In genomic region chr12:72365151-72365550, GRCh38 we compare ENCODE assay signal across 26 cellular contexts.
A peak's percentile ranks its signal among the peaks of the same experiment; 100 is the strongest.
DNase-seq lines count a peak whose midpoint lies in the region; ATAC-seq, FAIRE-seq and TF ChIP-seq lines count a peak whose summit lies in the region.
"Had no signal": no experiment of that assay in that cellular context is flagged by ENCODE, and none has a peak within 500 bp of the region (broad histone marks: within the 10 kb centered on the region; RNA-seq: fewer than 3 reads in every experiment).

No MANE protein-coding gene starts in this region.

- peaks cover 10% of the 10 kb centered on the region for H3K4me1 ChIP-seq in IMR-90 (ENCODE audit: control insufficient read depth, insufficient read depth, low read length)
- no peaks in the 10 kb centered on the region for H3K4me1 ChIP-seq in astrocyte (ENCODE audit: insufficient read depth, low read length)
- H3K4me1 ChIP-seq: Peyer's patch had no signal

- peaks cover 3% of the 10 kb centered on the region; the same call in 1 of the 2 replicates for H3K9me1 ChIP-seq in IMR-90 (ENCODE audit: insufficient read depth, low read length)

- no peak overlapping the region for H4K8ac ChIP-seq in IMR-90 (ENCODE audit: low read depth in 2 of 2, low read length in 2 of 2)

- no peak for ATAC-seq in IMR-90 (ENCODE audit: low read depth)

- peak; percentile 24 for DNase-seq in Daoy (ENCODE audit: low read depth)
- DNase-seq in IMR-90: peak; percentile 54
- peak; percentile 47 for DNase-seq in astrocyte (ENCODE audit: low read depth)
- no peak for DNase-seq in GM12891 (ENCODE audit: insufficient read length, low spot score)
- no peak for DNase-seq in activated naive CD4-positive, alpha-beta T cell treated with anti-CD3 and anti-CD28 coated beads, Interleukin-2, amount 10 ng/mL, durations not matched to agents 7 days and 5 days
- no peak for DNase-seq in WERI-Rb-1
- DNase-seq: 8988T, ACHN, Calu3, DMS79 treated with DMSO at 0.1 percent for 48 hours, HCEC 1CT, NCI-H1048, NCI-H1417, NCI-H1694, NCI-H2081, NCI-H2171, NCI-H226, NCI-H510A, NCI-H69, Peyer's patch, SHP77 treated with DMSO at 0.1 percent for 48 hours had no signal

- H3K9me3 ChIP-seq in IMR-90 (ENCODE audit: control insufficient read depth, insufficient read depth, low read length) (no peaks in the 10 kb centered on the region), astrocyte (ENCODE audit: insufficient read depth, low read depth, low read length) (no peaks in the 10 kb centered on the region), WERI-Rb-1 (ENCODE audit: severe bottlenecking) (no peaks in the 10 kb centered on the region)
- H3K9me3 ChIP-seq: Peyer's patch had no signal

- no peak overlapping the region for H2BK20ac ChIP-seq in IMR-90 (ENCODE audit: low read depth, low read length)

- POLR2A ChIA-PET in IMR-90 (lab: Charles Lee; ENCODE audit: unreplicated experiment): no interaction called here

- H3K27ac Mint-ChIP-seq in astrocyte (ENCODE audit: unreplicated experiment) (no peak overlapping the region), nephron (peak overlapping the region in 2 of 3 experiments; percentile 27)
- H3K27ac Mint-ChIP-seq in activated naive CD4-positive, alpha-beta T cell treated with anti-CD3 and anti-CD28 coated beads, Interleukin-2, amount 10 ng/mL, durations not matched to agents 7 days and 5 days: no peak overlapping the region
- H3K27ac Mint-ChIP-seq: IgD-negative memory B cell had no signal

- no peaks in the 10 kb centered on the region for H3K27me3 ChIP-seq in IMR-90 (ENCODE audit: control insufficient read depth, insufficient read depth, low read length)
- no peaks in the 10 kb centered on the region for H3K27me3 ChIP-seq in astrocyte (ENCODE audit: insufficient read depth, low read length)
- peaks cover 5% of the 10 kb centered on the region for H3K27me3 ChIP-seq in WERI-Rb-1 (ENCODE audit: insufficient read depth, low read depth, severe bottlenecking)
- H3K27me3 ChIP-seq: Peyer's patch had no signal

- no peaks in the 10 kb centered on the region for H3K4me1 Mint-ChIP-seq in astrocyte (ENCODE audit: low read depth, unreplicated experiment)
- peaks cover 13% of the 10 kb centered on the region for H3K4me1 Mint-ChIP-seq in nephron
- no peaks in the 10 kb centered on the region for H3K4me1 Mint-ChIP-seq in activated naive CD4-positive, alpha-beta T cell treated with anti-CD3 and anti-CD28 coated beads, Interleukin-2, amount 10 ng/mL, durations not matched to agents 7 days and 5 days
- H3K4me1 Mint-ChIP-seq: IgD-negative memory B cell had no signal

- no peak overlapping the region for H4K5ac ChIP-seq in IMR-90 (ENCODE audit: low read depth, low read length)

- H3K4me3 ChIP-seq in IMR-90 (ENCODE audit: insufficient read depth, low read depth, low read length) (no peak overlapping the region), astrocyte (ENCODE audit: insufficient read depth, low read depth, low read length) (no peak overlapping the region), WERI-Rb-1 (ENCODE audit: low read depth, low read length) (no peak overlapping the region)
- H3K4me3 ChIP-seq: Peyer's patch, SK-N-MC had no signal

- H3K4ac ChIP-seq in IMR-90 (ENCODE audit: low read depth, low read length): no peak overlapping the region

- no peaks in the 10 kb centered on the region for H3K9me3 Mint-ChIP-seq in astrocyte (ENCODE audit: unreplicated experiment)
- peaks cover 5% of the 10 kb centered on the region for H3K9me3 Mint-ChIP-seq in nephron
- H3K9me3 Mint-ChIP-seq in activated naive CD4-positive, alpha-beta T cell treated with anti-CD3 and anti-CD28 coated beads, Interleukin-2, amount 10 ng/mL, durations not matched to agents 7 days and 5 days: peaks cover 2% of the 10 kb centered on the region
- H3K9me3 Mint-ChIP-seq: IgD-negative memory B cell had no signal

- H3K27me3 Mint-ChIP-seq in astrocyte (ENCODE audit: low read depth, unreplicated experiment) (no peaks in the 10 kb centered on the region), nephron (ENCODE audit: low read depth) (no peaks in the 10 kb centered on the region)
- H3K27me3 Mint-ChIP-seq in activated naive CD4-positive, alpha-beta T cell treated with anti-CD3 and anti-CD28 coated beads, Interleukin-2, amount 10 ng/mL, durations not matched to agents 7 days and 5 days: no peaks in the 10 kb centered on the region
- H3K27me3 Mint-ChIP-seq: IgD-negative memory B cell had no signal

- intact Hi-C loops in IMR-90 (cut with micrococcal nuclease): no loop called here

- H4K20me1 ChIP-seq in IMR-90 (ENCODE audit: insufficient read depth, low read length) (peaks cover 4% of the 10 kb centered on the region; the same call in 1 of the 2 replicates), astrocyte (ENCODE audit: insufficient read depth, low read length) (no peaks in the 10 kb centered on the region)

- H3K9ac ChIP-seq in IMR-90 (ENCODE audit: low read depth, low read length) (no peak overlapping the region), astrocyte (ENCODE audit: low read length) (no peak overlapping the region)
- H3K9ac ChIP-seq: KMS-11 had no signal

- H3K18ac ChIP-seq in IMR-90 (ENCODE audit: low read depth, low read length): no peak overlapping the region

- H2BK120ac ChIP-seq in IMR-90 (ENCODE audit: low read depth, low read length): no peak overlapping the region

- no peak overlapping the region for H2AK9ac ChIP-seq in IMR-90 (replicated peaks; ENCODE audit: low read depth, low read length, poor library complexity)

- no peak for TF ChIP-seq CTCF in IMR-90 (conservative IDR thresholded peaks at IDR 0.05; ENCODE audit: low read depth, low read length)
- no peak for TF ChIP-seq CTCF in astrocyte (IDR thresholded peaks at IDR 0.05; ENCODE audit: insufficient read depth, low read depth, low read length)
- no peak for TF ChIP-seq CTCF in nephron (IDR thresholded peaks at IDR 0.05; ENCODE audit: unreplicated experiment in 3 of 3)
- TF ChIP-seq CTCF in WERI-Rb-1 (IDR thresholded peaks at IDR 0.05; ENCODE audit: low read depth, low read length): no peak

- H2AK5ac ChIP-seq in IMR-90 (ENCODE audit: low read depth, low read length): no peak overlapping the region

- FAIRE-seq in astrocyte (lab: Jason Lieb, UNC) (no peak), GM12891 (lab: Jason Lieb, UNC) (no peak)
- FAIRE-seq: H1 had no signal

- TF ChIP-seq RAD21 in IMR-90 (IDR thresholded peaks at IDR 0.05; ENCODE audit: low read length): no peak

- H4K91ac ChIP-seq in IMR-90 (ENCODE audit: insufficient read depth, low read depth, low read length): no peak overlapping the region

- CTCF ChIA-PET in IMR-90 (lab: Yijun Ruan, JAX): no interaction called here
- CTCF ChIA-PET in activated naive CD4-positive, alpha-beta T cell treated with anti-CD3 and anti-CD28 coated beads, Interleukin-2, amount 10 ng/mL, durations not matched to agents 7 days and 5 days (lab: Charles Lee): no interaction called here

- H3K4me2 ChIP-seq in IMR-90 (ENCODE audit: low read depth, low read length) (no peak overlapping the region), astrocyte (ENCODE audit: low read length) (no peak overlapping the region)
- H3K4me2 ChIP-seq: KMS-11 had no signal

- peaks cover 11 to 33% of the 10 kb centered on the region in 2 experiments; a peak in 3 of 4 replicates for H3K79me1 ChIP-seq in IMR-90 (ENCODE audit: low read depth in 1 of 2, low read length in 2 of 2)

- H2BK15ac ChIP-seq in IMR-90 (ENCODE audit: low read depth, low read length): no peak overlapping the region

- no peaks in the 10 kb centered on the region for H3K79me2 ChIP-seq in astrocyte (ENCODE audit: insufficient read depth, low read length)

- BruUV-seq in IMR-90 (replicated peaks; lab: Mats Ljungman, UMichigan): no TSS peak

- H3K36me3 Mint-ChIP-seq in astrocyte (ENCODE audit: low read depth, unreplicated experiment) (no peaks in the 10 kb centered on the region), nephron (ENCODE audit: low read depth) (no peaks in the 10 kb centered on the region)
- no peaks in the 10 kb centered on the region for H3K36me3 Mint-ChIP-seq in activated naive CD4-positive, alpha-beta T cell treated with anti-CD3 and anti-CD28 coated beads, Interleukin-2, amount 10 ng/mL, durations not matched to agents 7 days and 5 days
- H3K36me3 Mint-ChIP-seq: IgD-negative memory B cell had no signal

- H2BK5ac ChIP-seq in IMR-90 (ENCODE audit: low read depth, low read length, poor library complexity, severe bottlenecking): no peak overlapping the region

- H3K56ac ChIP-seq in IMR-90 (ENCODE audit: extremely low read depth, insufficient read depth, low read length): no peak overlapping the region

- H3K23ac ChIP-seq in IMR-90 (ENCODE audit: low read depth, low read length): no peak overlapping the region

- H3K4me3 Mint-ChIP-seq in astrocyte (ENCODE audit: unreplicated experiment): no peak overlapping the region
- no peak overlapping the region for H3K4me3 Mint-ChIP-seq in nephron
- H3K4me3 Mint-ChIP-seq in activated naive CD4-positive, alpha-beta T cell treated with anti-CD3 and anti-CD28 coated beads, Interleukin-2, amount 10 ng/mL, durations not matched to agents 7 days and 5 days: no peak overlapping the region
- H3K4me3 Mint-ChIP-seq: IgD-negative memory B cell had no signal

- TF ChIP-seq POLR2A in IMR-90 (IDR thresholded peaks at IDR 0.05; ENCODE audit: low read depth, low read length): no peak
- TF ChIP-seq POLR2A in GM12891 (IDR thresholded peaks at IDR 0.05; ENCODE audit: low read depth, low read length): no peak

- H3K36me3 ChIP-seq in IMR-90 (ENCODE audit: control insufficient read depth, insufficient read depth, low read length) (no peaks in the 10 kb centered on the region), astrocyte (ENCODE audit: insufficient read depth, low read length) (no peaks in the 10 kb centered on the region), WERI-Rb-1 (no peaks in the 10 kb centered on the region)
- H3K36me3 ChIP-seq: Peyer's patch had no signal

- in situ Hi-C loops in IMR-90 (cut with MboI; ENCODE audit: low sequenced_read_pairs): no loop called here

- H3K27ac ChIP-seq in IMR-90 (ENCODE audit: insufficient read depth, low read length) (no peak overlapping the region), astrocyte (ENCODE audit: low read depth, low read length) (no peak overlapping the region), WERI-Rb-1 (no peak overlapping the region)
- H3K27ac ChIP-seq: KMS-11, Peyer's patch, SK-N-MC had no signal

- no peak overlapping the region for H2AFZ ChIP-seq in IMR-90 (replicated peaks; ENCODE audit: low read length, poor library complexity)
- H2AFZ ChIP-seq in astrocyte (ENCODE audit: low read depth, low read length): no peak overlapping the region

- dilution Hi-C loops in IMR-90 (cut with HindIII; ENCODE audit: low sequenced_read_pairs, unreplicated experiment): no loop called here

- H3K14ac ChIP-seq in IMR-90 (replicated peaks; ENCODE audit: low read depth, low read length): no peak overlapping the region

TF ChIP-seq in IMR-90, 13 proteins besides CTCF, POLR2A, EP300 and RAD21 (continues in another document):
- TF ChIP-seq MAFK (IDR thresholded peaks at IDR 0.05; ENCODE audit: low read depth, low read length): no peak

TF ChIP-seq in GM12891, 5 proteins besides CTCF, POLR2A, EP300 and RAD21:
- TF ChIP-seq SPI1 (IDR thresholded peaks at IDR 0.05; ENCODE audit: low read depth, low read length): no peak
- TF ChIP-seq TAF1 (IDR thresholded peaks at IDR 0.05; ENCODE audit: low read depth, low read length): no peak
TF ChIP-seq in GM12891: peak in this region for 0.

Comparison
In these comparisons a context has a peak if more than half of its experiments do, and no peak if none do; other contexts are left out.
1. DNase-seq: peak in Daoy (single experiment), IMR-90 (single experiment) and astrocyte (single experiment); none in GM12891 (single experiment), activated naive CD4-positive, alpha-beta T cell treated with anti-CD3 and anti-CD28 coated beads, Interleukin-2, amount 10 ng/mL, durations not matched to agents 7 days and 5 days (single experiment) and WERI-Rb-1 (single experiment).
2. H3K27ac Mint-ChIP-seq: peak in nephron (2 of 3); none in astrocyte (single experiment) and activated naive CD4-positive, alpha-beta T cell treated with anti-CD3 and anti-CD28 coated beads, Interleukin-2, amount 10 ng/mL, durations not matched to agents 7 days and 5 days (single experiment).